Comparison of ENCODE assay signal across 8 cellular contexts in the genomic region with DNA sequence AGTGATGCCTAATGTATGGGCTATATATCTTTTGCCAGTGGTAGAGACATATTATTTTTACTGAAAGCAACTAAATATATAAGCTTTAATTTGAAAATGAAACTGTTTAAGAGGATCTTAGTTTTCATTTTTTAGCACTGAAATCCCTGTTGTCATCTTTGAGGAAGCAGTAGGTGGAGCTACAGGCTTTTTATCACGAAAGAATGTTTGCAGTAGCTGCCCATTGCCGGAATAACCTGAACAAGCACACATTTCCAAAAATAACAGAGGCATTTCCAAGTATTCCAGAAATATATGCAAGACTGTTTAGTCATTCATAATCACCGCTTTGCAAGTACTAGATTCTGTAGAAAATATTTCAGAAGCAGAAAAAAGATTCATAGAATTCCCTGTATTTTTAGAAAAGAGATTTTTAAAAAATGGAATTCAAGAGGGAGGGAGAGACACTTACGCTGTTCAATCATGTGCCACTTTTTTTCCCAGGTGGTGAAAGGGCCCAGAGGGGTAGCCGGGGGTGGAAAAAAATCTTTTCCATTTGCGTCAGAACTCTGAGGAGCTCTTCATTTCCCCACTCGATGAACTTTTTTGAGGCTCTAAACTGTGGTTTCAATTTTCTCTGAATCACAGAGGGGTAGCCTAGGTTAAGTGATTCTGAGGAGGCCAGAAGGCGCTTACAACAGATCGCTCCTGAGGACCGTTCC.
DNase-seq lines count a peak whose midpoint lies in the region; ATAC-seq and TF ChIP-seq lines count a peak whose summit lies in the region.

No MANE protein-coding gene starts in this region.

- peak overlapping the region in 1 of 3 experiments; percentile 8 for H3K4me3 Mint-ChIP-seq in nephron

- H3K27ac Mint-ChIP-seq in nephron, result peak overlapping the region in 2 of 3 experiments; percentile 0 to 41

- no peak for ATAC-seq in GM19023 (IDR thresholded peaks at IDR 0.05; ENCODE audit: unreplicated experiment)

- peak; percentile 75 for DNase-seq in SIG-M5 treated with dmso at 0.1 percent for 504 hours (lab: John Stamatoyannopoulos, UW; ENCODE audit: unreplicated experiment)
- DNase-seq in SIG-M5 (lab: John Stamatoyannopoulos, UW), result no peak
- peak; percentile 23 to 68 for DNase-seq in NCI-H526 (lab: John Stamatoyannopoulos, UW)
- DNase-seq in coronary artery (ENCODE audit: low spot score), result no peak
- no peak for DNase-seq in GM19238 (ENCODE audit: insufficient read length, low spot score)
- no peak for DNase-seq in stimulated activated CD4-positive, alpha-beta T cell treated with anti-CD3 and anti-CD28 coated beads, Interleukin-4, amount 100 ng/mL, for 4 hours

- TF ChIP-seq CTCF in coronary artery (IDR thresholded peaks at IDR 0.05), result peak; percentile 24
- peak; percentile 49 to 63 (median 54) for TF ChIP-seq CTCF in nephron (IDR thresholded peaks at IDR 0.05; ENCODE audit: unreplicated experiment in 3 of 3)

- H3K4me3 ChIP-seq in coronary artery, result peak overlapping the region; percentile 47

- H3K27me3 Mint-ChIP-seq in nephron (ENCODE audit: low read depth), result peaks cover 18% of the 10 kb centered on the region

- H3K36me3 Mint-ChIP-seq in nephron (ENCODE audit: low read depth), result no peaks in the 10 kb centered on the region

- H3K27ac ChIP-seq in coronary artery, result peak overlapping the region; percentile 41 to 83

- H3K4me1 Mint-ChIP-seq in nephron, result peaks cover 21% of the 10 kb centered on the region

- no peaks in the 10 kb centered on the region for H3K9me3 Mint-ChIP-seq in nephron

Comparison
In these comparisons a context has a peak if more than half of its experiments do, and no peak if none do; other contexts are left out.
1. DNase-seq: peak in SIG-M5 treated with dmso at 0.1 percent for 504 hours (single experiment) and NCI-H526 (2 of 2); none in SIG-M5 (single experiment), coronary artery (single experiment), GM19238 (single experiment) and stimulated activated CD4-positive, alpha-beta T cell treated with anti-CD3 and anti-CD28 coated beads, Interleukin-4, amount 100 ng/mL, for 4 hours (0 of 2).